In genomic region chr5:168401880-168402279, GRCh38 we compare ENCODE assay signal across 18 cellular contexts.
A peak's percentile ranks its signal among the peaks of the same experiment; 100 is the strongest.
DNase-seq lines count a peak whose midpoint lies in the region; TF ChIP-seq lines count a peak whose summit lies in the region.
"Had no signal": no experiment of that assay in that cellular context is flagged by ENCODE, and none has a peak within 500 bp of the region (broad histone marks: within the 10 kb centered on the region; RNA-seq: fewer than 3 reads in every experiment).

No MANE protein-coding gene starts in this region.

- H3K27ac ChIP-seq in C4-2B = peak overlapping the region; percentile 37
- H3K27ac ChIP-seq: SJCRH30, tibial artery had no signal

- intact Hi-C loops in activated CD4-positive, alpha-beta T cell treated with anti-CD3 and anti-CD28 coated beads, Interleukin-2, amount 10 ng/mL, durations not matched to agents 24 days and 14 days (cut with micrococcal nuclease) = loop anchor here (10.0 kb wide), 1 partner anchor 117 kb away; no protein-coding TSS in a partner anchor

- H3K9me3 Mint-ChIP-seq in nephron = no peaks in the 10 kb centered on the region
- H3K9me3 Mint-ChIP-seq in activated CD4-positive, alpha-beta T cell treated with anti-CD3 and anti-CD28 coated beads, Interleukin-2, amount 10 ng/mL, durations not matched to agents 24 days and 14 days = no peaks in the 10 kb centered on the region
- H3K9me3 Mint-ChIP-seq: activated CD4-positive, alpha-beta T cell treated with anti-CD3 and anti-CD28 coated beads, Interleukin-2, amount 10 ng/mL, durations not matched to agents 7 days and 5 days; activated naive CD4-positive, alpha-beta T cell treated with anti-CD3 and anti-CD28 coated beads, Interleukin-2, amount 50 U/mL, for 72 hours; CD4-positive, alpha-beta T cell; IgD-negative memory B cell had no signal

- TF ChIP-seq CTCF in C4-2B (conservative IDR thresholded peaks at IDR 0.05) (no peak), epithelial cell of esophagus (IDR thresholded peaks at IDR 0.05; ENCODE audit: insufficient read depth, low read depth, low read length, missing control alignments) (no peak), nephron (IDR thresholded peaks at IDR 0.05; ENCODE audit: unreplicated experiment in 3 of 3) (no peak)

- no peak overlapping the region for H3K4me3 Mint-ChIP-seq in nephron
- no peak overlapping the region for H3K4me3 Mint-ChIP-seq in activated CD4-positive, alpha-beta T cell treated with anti-CD3 and anti-CD28 coated beads, Interleukin-2, amount 10 ng/mL, durations not matched to agents 24 days and 14 days
- H3K4me3 Mint-ChIP-seq: activated CD4-positive, alpha-beta T cell treated with anti-CD3 and anti-CD28 coated beads, Interleukin-2, amount 10 ng/mL, durations not matched to agents 7 days and 5 days; CD4-positive, alpha-beta T cell; IgD-negative memory B cell had no signal

- peak; percentile 68 for DNase-seq in NCI-H2029 (lab: John Stamatoyannopoulos, UW)
- DNase-seq in epithelial cell of esophagus (ENCODE audit: low read depth) = peak; percentile 89
- DNase-seq in activated effector memory CD4-positive, alpha-beta T cell treated with anti-CD3 and anti-CD28 coated beads, Interleukin-2, amount 50 U/mL, for 16 hours = no peak
- no peak for DNase-seq in midbrain (lab: John Stamatoyannopoulos, UW)
- no peak for DNase-seq in activated CD4-positive, alpha-beta T cell treated with anti-CD3 and anti-CD28 coated beads, Interleukin-2, amount 10 ng/mL, durations not matched to agents 24 days and 14 days
- no peak for DNase-seq in UCSD-AML1 (lab: John Stamatoyannopoulos, UW; ENCODE audit: unreplicated experiment)
- DNase-seq: activated CD4-positive, alpha-beta T cell treated with anti-CD3 and anti-CD28 coated beads, Interleukin-2, amount 10 ng/mL, durations not matched to agents 7 days and 5 days; activated T-cell treated with anti-CD3 and anti-CD28 coated beads for 4 hours; CD4-positive, alpha-beta T cell; effector CD8-positive, alpha-beta T cell; mesenchymal stem cell; SJCRH30; stimulated activated CD4-positive, alpha-beta T cell treated with anti-CD3 and anti-CD28 coated beads, Interleukin-4, amount 100 ng/mL, for 24 hours; tibial artery had no signal

- no peak overlapping the region for H3K4me3 ChIP-seq in epithelial cell of esophagus (ENCODE audit: low read length)
- H3K4me3 ChIP-seq: SJCRH30, tibial artery had no signal

- peaks cover 4% of the 10 kb centered on the region for H3K36me3 Mint-ChIP-seq in nephron (ENCODE audit: low read depth)
- H3K36me3 Mint-ChIP-seq in activated CD4-positive, alpha-beta T cell treated with anti-CD3 and anti-CD28 coated beads, Interleukin-2, amount 10 ng/mL, durations not matched to agents 24 days and 14 days (ENCODE audit: low read depth) = no peaks in the 10 kb centered on the region

- no peaks in the 10 kb centered on the region for H3K27me3 Mint-ChIP-seq in nephron (ENCODE audit: low read depth)
- peaks cover 46% of the 10 kb centered on the region for H3K27me3 Mint-ChIP-seq in activated CD4-positive, alpha-beta T cell treated with anti-CD3 and anti-CD28 coated beads, Interleukin-2, amount 10 ng/mL, durations not matched to agents 24 days and 14 days
- H3K27me3 Mint-ChIP-seq: CD4-positive, alpha-beta T cell; IgD-negative memory B cell had no signal

- peak overlapping the region; percentile 12 to 51 (median 45) for H3K27ac Mint-ChIP-seq in nephron
- no peak overlapping the region for H3K27ac Mint-ChIP-seq in activated CD4-positive, alpha-beta T cell treated with anti-CD3 and anti-CD28 coated beads, Interleukin-2, amount 10 ng/mL, durations not matched to agents 24 days and 14 days
- H3K27ac Mint-ChIP-seq: activated CD4-positive, alpha-beta T cell treated with anti-CD3 and anti-CD28 coated beads, Interleukin-2, amount 10 ng/mL, durations not matched to agents 7 days and 5 days; activated naive CD4-positive, alpha-beta T cell treated with anti-CD3 and anti-CD28 coated beads, Interleukin-2, amount 50 U/mL, for 72 hours; CD4-positive, alpha-beta T cell; IgD-negative memory B cell had no signal

- peaks cover 13% of the 10 kb centered on the region for H3K4me1 Mint-ChIP-seq in nephron
- H3K4me1 Mint-ChIP-seq in activated CD4-positive, alpha-beta T cell treated with anti-CD3 and anti-CD28 coated beads, Interleukin-2, amount 10 ng/mL, durations not matched to agents 24 days and 14 days = no peaks in the 10 kb centered on the region
- H3K4me1 Mint-ChIP-seq: activated CD4-positive, alpha-beta T cell treated with anti-CD3 and anti-CD28 coated beads, Interleukin-2, amount 10 ng/mL, durations not matched to agents 7 days and 5 days; IgD-negative memory B cell had no signal

Comparison
In these comparisons a context has a peak if more than half of its experiments do, and no peak if none do; other contexts are left out.
1. DNase-seq: peak in NCI-H2029 (single experiment) and epithelial cell of esophagus (single experiment); none in activated effector memory CD4-positive, alpha-beta T cell treated with anti-CD3 and anti-CD28 coated beads, Interleukin-2, amount 50 U/mL, for 16 hours (single experiment), midbrain (single experiment), activated CD4-positive, alpha-beta T cell treated with anti-CD3 and anti-CD28 coated beads, Interleukin-2, amount 10 ng/mL, durations not matched to agents 24 days and 14 days (single experiment) and UCSD-AML1 (single experiment).